ENCODE assay signal across 1 cellular context in genomic region chr18:72973831-72974230, GRCh38.
TF ChIP-seq lines count a peak whose summit lies in the region.

No MANE protein-coding gene starts in this region.

TF ChIP-seq in GM23338, 12 proteins besides CTCF, POLR2A, EP300 and RAD21 (continued from another document):
- TF ChIP-seq REST (IDR thresholded peaks at IDR 0.05; ENCODE audit: unreplicated experiment) (no peak), EZH2 (IDR thresholded peaks at IDR 0.05; ENCODE audit: low read depth, unreplicated experiment) (no peak), JUNB (IDR thresholded peaks at IDR 0.05; ENCODE audit: unreplicated experiment) (no peak), ZNF114 (CRISPR knock-in tag; IDR thresholded peaks at IDR 0.05) (no peak), ZNF331 (CRISPR knock-in tag; IDR thresholded peaks at IDR 0.05; ENCODE audit: low read depth) (no peak), NANOG (IDR thresholded peaks at IDR 0.05; ENCODE audit: borderline replicate concordance) (no peak)
TF ChIP-seq in GM23338: peak in this region for 0.
